8 cellular contexts compared by ENCODE assay signal in genomic region chr13:51221674-51222509, GRCh38. TPM values are rescaled to one million over a fixed set of nuclear protein-coding genes. Genes with fewer than 3 reads are reported as not detected.
DNase-seq lines count a peak whose midpoint lies in the region; ATAC-seq and TF ChIP-seq lines count a peak whose summit lies in the region.

A gene with protein sequence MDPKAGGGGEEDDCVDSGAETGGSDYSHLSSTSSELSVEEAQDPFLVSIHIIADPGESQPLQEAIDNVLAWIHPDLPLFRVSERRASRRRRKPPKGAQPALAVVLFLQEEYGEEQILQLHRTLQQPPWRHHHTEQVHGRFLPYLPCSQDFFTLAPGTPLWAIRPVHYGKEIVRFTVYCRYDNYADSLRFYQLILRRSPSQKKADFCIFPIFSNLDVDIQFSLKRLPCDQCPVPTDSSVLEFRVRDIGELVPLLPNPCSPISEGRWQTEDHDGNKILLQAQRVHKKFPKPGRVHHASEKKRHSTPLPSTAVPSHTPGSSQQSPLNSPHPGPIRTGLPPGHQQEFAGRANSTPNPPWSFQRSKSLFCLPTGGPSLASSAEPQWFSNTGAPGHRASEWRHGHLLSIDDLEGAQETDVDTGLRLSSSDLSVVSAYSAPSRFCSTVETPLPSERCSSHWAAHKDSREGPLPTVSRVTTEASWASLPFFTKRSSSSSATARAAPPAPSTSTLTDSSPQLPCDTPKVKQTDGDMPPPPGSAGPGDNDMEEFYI (plus strand): TSS chr13:51222398. CDS start chr13:51222502, 104 bp downstream.

- WGBS in GM23248 (ENCODE audit: low coverage in 1 of 2, low lambda C conversion rate in 2 of 2, missing lambda C conversion rate in 2 of 2), 2 experiments: 3 to 4% methylated on average over 49 to 70 of the region's 86 CpGs
- WGBS in endodermal cell (ENCODE audit: insufficient coverage in 1 of 2, insufficient read length in 1 of 2), 2 experiments: 0 to 2% methylated on average over 25 to 86 of the region's 86 CpGs

- H3K9me3 ChIP-seq in GM23248 (ENCODE audit: low read depth) (no peaks in the 10 kb centered on the region), MM.1S (replicated peaks; ENCODE audit: insufficient read depth, low read length) (no peaks in the 10 kb centered on the region), endodermal cell (ENCODE audit: control insufficient read depth, low read length) (no peaks in the 10 kb centered on the region)

- H3K79me2 ChIP-seq in GM23248 (ENCODE audit: insufficient read depth): no peaks in the 10 kb centered on the region
- no peaks in the 10 kb centered on the region for H3K79me2 ChIP-seq in MM.1S (ENCODE audit: low read length)

- peak; percentile 80 for ATAC-seq in stimulated activated effector memory CD8-positive, alpha-beta T cell treated with anti-CD3 and anti-CD28 coated beads, Interleukin-12 subunit alpha, Interleukin-12 subunit beta, amount 100 ng/mL, for 72 hours

- H3F3A ChIP-seq in GM23248 (ENCODE audit: insufficient read depth): no peaks in the 10 kb centered on the region
- no peaks in the 10 kb centered on the region for H3F3A ChIP-seq in MM.1S (ENCODE audit: insufficient read depth, low read length)

- peaks cover 20% of the 10 kb centered on the region for H3K36me3 Mint-ChIP-seq in endodermal cell (ENCODE audit: low read depth)
- H3K36me3 Mint-ChIP-seq in stimulated activated effector memory CD8-positive, alpha-beta T cell treated with anti-CD3 and anti-CD28 coated beads, Interleukin-12 subunit alpha, Interleukin-12 subunit beta, amount 100 ng/mL, for 72 hours: no peaks in the 10 kb centered on the region

- DNase-seq in EL: peak; percentile 42
- DNase-seq in GM23248: peak; percentile 75
- peak; percentile 39 for DNase-seq in MM.1S
- DNase-seq in activated CD4-positive, alpha-beta T cell treated with anti-CD3 and anti-CD28 coated beads, Interleukin-2, amount 50 U/mL, for 4 hours: peak; percentile 6
- DNase-seq in endodermal cell: peak; percentile 73
- DNase-seq in mesenteric fat pad (ENCODE audit: low spot score): no peak
- peak; percentile 36 to 66 for DNase-seq in stimulated activated effector memory CD8-positive, alpha-beta T cell treated with anti-CD3 and anti-CD28 coated beads, Interleukin-12 subunit alpha, Interleukin-12 subunit beta, amount 100 ng/mL, for 72 hours (ENCODE audit: low spot score in 2 of 2)
- DNase-seq in effector CD4-positive, alpha-beta T cell: no peak

- peaks cover 41% of the 10 kb centered on the region for H3K27me3 ChIP-seq in GM23248 (replicated peaks; ENCODE audit: insufficient read depth)
- no peaks in the 10 kb centered on the region for H3K27me3 ChIP-seq in MM.1S (replicated peaks; ENCODE audit: insufficient read depth, low read length)
- H3K27me3 ChIP-seq in endodermal cell (ENCODE audit: control insufficient read depth, insufficient read depth, low read length, poor library complexity, severe bottlenecking): no peaks in the 10 kb centered on the region

- H3K4me3 ChIP-seq in GM23248: peak within 1 kb of the TSS; percentile 70
- H3K4me3 ChIP-seq in MM.1S (ENCODE audit: low read length): peak within 1 kb of the TSS; percentile 71
- peak within 1 kb of the TSS; percentile 92 for H3K4me3 ChIP-seq in endodermal cell (ENCODE audit: low read length)

- H3K9ac ChIP-seq in GM23248: peak within 1 kb of the TSS; percentile 32; the same call in 1 of the 2 replicates
- H3K9ac ChIP-seq in MM.1S (ENCODE audit: low read length): peak within 1 kb of the TSS; percentile 55
- H3K9ac ChIP-seq in endodermal cell (ENCODE audit: extremely low read depth, low read length, poor library complexity, severe bottlenecking): peak within 1 kb of the TSS; percentile 66

- no peaks in the 10 kb centered on the region for H3K27me3 Mint-ChIP-seq in endodermal cell (ENCODE audit: insufficient read depth)

- no peak within 1 kb of the TSS for H3K27ac ChIP-seq in GM23248
- peak within 1 kb of the TSS; percentile 21; the same call in 1 of the 2 replicates for H3K27ac ChIP-seq in MM.1S (ENCODE audit: low read length)
- no peak within 1 kb of the TSS for H3K27ac ChIP-seq in endodermal cell (ENCODE audit: low read depth, low read length)

- peak within 1 kb of the TSS; percentile 93 for H3K27ac Mint-ChIP-seq in endodermal cell
- H3K27ac Mint-ChIP-seq in stimulated activated effector memory CD8-positive, alpha-beta T cell treated with anti-CD3 and anti-CD28 coated beads, Interleukin-12 subunit alpha, Interleukin-12 subunit beta, amount 100 ng/mL, for 72 hours: no peak within 1 kb of the TSS

- H3K9me2 ChIP-seq in GM23248 (ENCODE audit: insufficient read depth): no peaks in the 10 kb centered on the region
- H3K9me2 ChIP-seq in MM.1S (replicated peaks; ENCODE audit: insufficient read depth, low read length): no peaks in the 10 kb centered on the region

- no peaks in the 10 kb centered on the region for H3K4me1 ChIP-seq in GM23248 (ENCODE audit: insufficient read depth)
- 0 out of 2 replicates have a peak, but pooled peaks cover 2% of the 10 kb centered on the region for H3K4me1 ChIP-seq in MM.1S (ENCODE audit: low read length)
- H3K4me1 ChIP-seq in endodermal cell (ENCODE audit: control insufficient read depth, insufficient read depth, low read length): peaks cover 14% of the 10 kb centered on the region

- H4K20me1 ChIP-seq in GM23248 (ENCODE audit: insufficient read depth) (no peaks in the 10 kb centered on the region), MM.1S (ENCODE audit: insufficient read depth, low read length) (no peaks in the 10 kb centered on the region)

- H3K4me2 ChIP-seq in GM23248 (ENCODE audit: unreplicated experiment) (peak within 1 kb of the TSS; percentile 86), MM.1S (ENCODE audit: low read depth, low read length) (peak within 1 kb of the TSS; percentile 60; the same call in 1 of the 2 replicates)

- TF ChIP-seq CTCF in MM.1S (IDR thresholded peaks at IDR 0.05; ENCODE audit: low read length) (no peak), endodermal cell (conservative IDR thresholded peaks at IDR 0.05) (no peak)

- H3K36me3 ChIP-seq in GM23248 (ENCODE audit: low read depth): no peaks in the 10 kb centered on the region
- no peaks in the 10 kb centered on the region for H3K36me3 ChIP-seq in MM.1S (replicated peaks; ENCODE audit: insufficient read depth, low read length)
- peaks cover 19% of the 10 kb centered on the region for H3K36me3 ChIP-seq in endodermal cell (ENCODE audit: control insufficient read depth, insufficient read depth, low read length)

- peaks cover 8% of the 10 kb centered on the region for H3K9me3 Mint-ChIP-seq in endodermal cell
- H3K9me3 Mint-ChIP-seq in stimulated activated effector memory CD8-positive, alpha-beta T cell treated with anti-CD3 and anti-CD28 coated beads, Interleukin-12 subunit alpha, Interleukin-12 subunit beta, amount 100 ng/mL, for 72 hours: no peaks in the 10 kb centered on the region

- peak within 1 kb of the TSS; percentile 88 for H2AFZ ChIP-seq in GM23248
- peak within 1 kb of the TSS; percentile 85 for H2AFZ ChIP-seq in MM.1S (ENCODE audit: low read length)

- H3K4me1 Mint-ChIP-seq in endodermal cell: peaks cover 58% of the 10 kb centered on the region
- no peaks in the 10 kb centered on the region for H3K4me1 Mint-ChIP-seq in stimulated activated effector memory CD8-positive, alpha-beta T cell treated with anti-CD3 and anti-CD28 coated beads, Interleukin-12 subunit alpha, Interleukin-12 subunit beta, amount 100 ng/mL, for 72 hours

- H3K4me3 Mint-ChIP-seq in endodermal cell: peak within 1 kb of the TSS; percentile 91
- peak within 1 kb of the TSS; percentile 43 for H3K4me3 Mint-ChIP-seq in stimulated activated effector memory CD8-positive, alpha-beta T cell treated with anti-CD3 and anti-CD28 coated beads, Interleukin-12 subunit alpha, Interleukin-12 subunit beta, amount 100 ng/mL, for 72 hours

- in situ Hi-C loops in GM23248 (cut with MboI): no loop called here

RNA-seq across cellular contexts. Expression of the gene that starts here (rescaled TPM):
- total RNA-seq in GM23248 (2014; rRNA removed; shearing (Covaris generic)): not detected in 2 replicates
- 0.10 TPM in 1 of 2 replicates, not detected in the other for polyA plus RNA-seq in GM23248 (2016; fragmentation: Nextera tagmentation; extraction: Ambion mirVana)
- total RNA-seq in endodermal cell (10 to 100 TPM; 49.7 to 56.6 TPM), mesenteric fat pad (11.5 TPM)
- 9.0 TPM for polyA plus RNA-seq in endodermal cell (2013, experiment 1 of 2)
- polyA plus RNA-seq in endodermal cell (2013, experiment 2 of 2): 7.9 TPM

Comparison
In these comparisons a context has a peak if more than half of its experiments do, and no peak if none do; other contexts are left out.
1. RNA of the gene that starts here (total RNA-seq): 49.7 to 56.6 TPM in endodermal cell and 11.5 TPM in mesenteric fat pad (single experiment); not detected in GM23248; every median in the first group is over 10 times any median in the second.
2. Peak in DNase-seq, H3K4me3 ChIP-seq, H3K9ac ChIP-seq and H3K4me2 ChIP-seq in GM23248; RNA of the gene not detected or under 1 TPM.
3. DNase-seq: peak in EL (single experiment), MM.1S (single experiment), activated CD4-positive, alpha-beta T cell treated with anti-CD3 and anti-CD28 coated beads, Interleukin-2, amount 50 U/mL, for 4 hours (2 of 2), endodermal cell (single experiment) and stimulated activated effector memory CD8-positive, alpha-beta T cell treated with anti-CD3 and anti-CD28 coated beads, Interleukin-12 subunit alpha, Interleukin-12 subunit beta, amount 100 ng/mL, for 72 hours (2 of 2); none in mesenteric fat pad (single experiment) and effector CD4-positive, alpha-beta T cell (single experiment).
4. Peak in every context shown above with its lines, with median percentiles within 50 percentile points of each other: H3K4me3 ChIP-seq and H3K9ac ChIP-seq.